ENCODE assay signal across 6 cellular contexts in genomic region chr19:48874309-48875135, GRCh38. TPM values are rescaled to one million over a fixed set of nuclear protein-coding genes. Genes with fewer than 3 reads are reported as not detected.
DNase-seq lines count a peak whose midpoint lies in the region; ATAC-seq and TF ChIP-seq lines count a peak whose summit lies in the region.

No MANE protein-coding gene starts in this region.

- ATAC-seq in HG03108 (IDR thresholded peaks at IDR 0.05; ENCODE audit: unreplicated experiment), result no peak

- peaks cover 32% of the 10 kb centered on the region for H3K4me1 Mint-ChIP-seq in HFFc6 (ENCODE audit: low read depth)

- H3K4me3 ChIP-seq in ascending aorta (peak overlapping the region; percentile 91 to 99), muscle layer of colon (ENCODE audit: low read depth in 1 of 2, low read length in 2 of 2) (peak overlapping the region; percentile 99)

- peak overlapping the region; percentile 100 for H3K9ac ChIP-seq in muscle layer of colon (ENCODE audit: low read length)

- H3K27ac ChIP-seq in 22Rv1 (peak overlapping the region; percentile 95), ascending aorta (peak overlapping the region; percentile 100), muscle layer of colon (ENCODE audit: low read depth, low read length) (peak overlapping the region; percentile 100)

- no peak for TF ChIP-seq CTCF in 22Rv1 (IDR thresholded peaks at IDR 0.05)
- TF ChIP-seq CTCF in HFFc6 (IDR thresholded peaks at IDR 0.05), result peak; percentile 32
- TF ChIP-seq CTCF in ascending aorta (IDR thresholded peaks at IDR 0.05), result no peak

- H3K9me3 Mint-ChIP-seq in HFFc6, result peaks cover 23% of the 10 kb centered on the region

- H3K27me3 ChIP-seq in ascending aorta, result no peaks in the 10 kb centered on the region
- no peaks in the 10 kb centered on the region for H3K27me3 ChIP-seq in muscle layer of colon (ENCODE audit: control insufficient read depth in 1 of 2, insufficient read depth in 2 of 2, low read length in 2 of 2)

- H3K27ac Mint-ChIP-seq in HFFc6, result peak overlapping the region; percentile 100

- peak overlapping the region; percentile 100 for H3K4me3 Mint-ChIP-seq in HFFc6

- H3K9me3 ChIP-seq in ascending aorta (no peaks in the 10 kb centered on the region), muscle layer of colon (ENCODE audit: low read length) (no peaks in the 10 kb centered on the region)

- peaks cover 63% of the 10 kb centered on the region for H3K27me3 Mint-ChIP-seq in HFFc6 (ENCODE audit: insufficient read depth)

- peaks cover 25 to 56% of the 10 kb centered on the region in 2 donors for H3K36me3 ChIP-seq in ascending aorta
- peaks cover 30% of the 10 kb centered on the region for H3K36me3 ChIP-seq in muscle layer of colon (ENCODE audit: insufficient read depth, low read length)

- intact Hi-C loops in ascending aorta (cut with DNase I), result no loop called here

- DNase-seq in HFFc6, result peak; percentile 71
- no peak for DNase-seq in ascending aorta (ENCODE audit: low spot score in 2 of 2)
- no peak for DNase-seq in NCI-H1930 (lab: John Stamatoyannopoulos, UW)

- H3K4me1 ChIP-seq in ascending aorta (peaks cover 14 to 34% of the 10 kb centered on the region in 2 donors), muscle layer of colon (ENCODE audit: insufficient read depth, low read length) (peaks cover 23% of the 10 kb centered on the region)

- peaks cover 64% of the 10 kb centered on the region for H3K36me3 Mint-ChIP-seq in HFFc6 (ENCODE audit: low read depth)

RNA-seq across cellular contexts. Expression of gene PPP1R15A, which starts 2.3 kb away (rescaled TPM):
- total RNA-seq in HFFc6 (2021; fragmentation: NEBNext Ultra II Directional; extraction: Animal tissue kit (Norgen Biotek cat#: 25700)), result 10 to 100 TPM; 70.2 to 97.3 (median 89.6) TPM
- total RNA-seq in ascending aorta, result 142 TPM

RNA-seq across cellular contexts. Expression of gene PLEKHA4, which starts 6.1 kb away (rescaled TPM):
- 10 to 100 TPM in 4 of 6 experiments, 1 to 10 TPM in 2; 7.7 to 15.1 (median 13.2) TPM for total RNA-seq in HFFc6 (2021; fragmentation: NEBNext Ultra II Directional; extraction: Animal tissue kit (Norgen Biotek cat#: 25700))
- 237 TPM for total RNA-seq in ascending aorta

RNA-seq across cellular contexts. Expression of gene TULP2, which starts 24.0 kb away (rescaled TPM):
- total RNA-seq in HFFc6 (2021; fragmentation: NEBNext Ultra II Directional; extraction: Animal tissue kit (Norgen Biotek cat#: 25700)), result under 1 TPM in 1 of 6 experiments, not detected in 5; 0.38 TPM
- not detected for total RNA-seq in ascending aorta

RNA-seq across cellular contexts. Expression of gene NUCB1, which starts 25.6 kb away (rescaled TPM):
- 100 to 1,000 TPM; 129 to 160 (median 152) TPM for total RNA-seq in HFFc6 (2021; fragmentation: NEBNext Ultra II Directional; extraction: Animal tissue kit (Norgen Biotek cat#: 25700))
- total RNA-seq in ascending aorta, result 505 TPM

RNA-seq across cellular contexts. Expression of gene HSD17B14, which starts 38.2 kb away (rescaled TPM):
- 1 to 10 TPM; 2.9 to 10.0 (median 8.9) TPM for total RNA-seq in HFFc6 (2021; fragmentation: NEBNext Ultra II Directional; extraction: Animal tissue kit (Norgen Biotek cat#: 25700))
- total RNA-seq in ascending aorta, result 9.8 TPM

Comparison
In these comparisons a context has a peak if more than half of its experiments do, and no peak if none do; other contexts are left out.
1. RNA of gene PLEKHA4, which starts 6.1 kb away (total RNA-seq): 237 TPM in ascending aorta (single experiment); 7.7 to 15.1 TPM in HFFc6; every median in the first group is over 10 times any median in the second.
2. Peak in every context shown above with its lines, with median percentiles within 50 percentile points of each other: H3K27ac ChIP-seq.